22 cellular contexts compared by ENCODE assay signal in the genomic region with DNA sequence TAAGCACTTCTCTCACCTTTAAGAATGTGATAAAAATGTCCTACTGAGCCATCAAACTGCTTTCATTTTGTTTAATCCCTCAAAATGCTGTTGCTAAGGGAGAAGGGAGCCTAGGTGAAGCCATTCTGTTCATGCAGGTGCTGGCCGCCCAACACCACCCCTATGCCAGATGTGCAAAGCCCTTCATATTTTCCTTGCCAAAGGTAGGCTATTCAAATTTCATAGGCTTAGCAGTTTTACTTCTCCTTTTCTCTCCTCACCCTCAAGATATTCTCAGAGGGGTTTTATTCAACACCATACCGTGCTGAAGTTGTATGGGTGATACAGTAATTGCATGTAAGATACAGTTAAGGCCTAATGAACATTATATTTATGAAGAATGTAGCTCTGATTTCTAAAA.
A peak's percentile ranks its signal among the peaks of the same experiment; 100 is the strongest.
DNase-seq lines count a peak whose midpoint lies in the region; ATAC-seq and TF ChIP-seq lines count a peak whose summit lies in the region.
"Had no signal": no experiment of that assay in that cellular context is flagged by ENCODE, and none has a peak within 500 bp of the region (broad histone marks: within the 10 kb centered on the region; RNA-seq: fewer than 3 reads in every experiment).

No MANE protein-coding gene starts in this region.

- TF ChIP-seq CTCF in lower lobe of right lung (IDR thresholded peaks at IDR 0.05) (no peak), osteoblast (IDR thresholded peaks at IDR 0.05; ENCODE audit: extremely low read depth, low read depth, low read length) (no peak)

- no peaks in the 10 kb centered on the region for H3K27me3 ChIP-seq in lower lobe of right lung (ENCODE audit: low read depth)
- H3K27me3 ChIP-seq in osteoblast (ENCODE audit: insufficient read depth, low read length): no peaks in the 10 kb centered on the region
- H3K27me3 ChIP-seq: heart right ventricle, pancreas, stomach, upper lobe of right lung had no signal

- intact Hi-C loops in lower lobe of right lung (cut with DNase I): no loop called here

- no peak overlapping the region for H3K4me3 ChIP-seq in lower lobe of right lung
- H3K4me3 ChIP-seq in osteoblast (ENCODE audit: insufficient read depth, low read length): no peak overlapping the region
- H3K4me3 ChIP-seq: heart right ventricle, pancreas, stomach, upper lobe of right lung had no signal

- H3K36me3 ChIP-seq in lower lobe of right lung: no peaks in the 10 kb centered on the region
- no peaks in the 10 kb centered on the region for H3K36me3 ChIP-seq in osteoblast (ENCODE audit: insufficient read depth, low read length)
- H3K36me3 ChIP-seq: heart right ventricle, pancreas, stomach, upper lobe of right lung, WERI-Rb-1 had no signal

- H2AFZ ChIP-seq in osteoblast (ENCODE audit: low read length): no peak overlapping the region

- no peaks in the 10 kb centered on the region for H3K4me1 ChIP-seq in lower lobe of right lung
- no peaks in the 10 kb centered on the region for H3K4me1 ChIP-seq in osteoblast (ENCODE audit: insufficient read depth, low read length)
- H3K4me1 ChIP-seq: heart right ventricle, pancreas, stomach, upper lobe of right lung had no signal

- H4K20me1 ChIP-seq in osteoblast (ENCODE audit: insufficient read depth, low read length): no peaks in the 10 kb centered on the region

- no peaks in the 10 kb centered on the region for H3K79me2 ChIP-seq in osteoblast (ENCODE audit: insufficient read depth, low read length)

- H3K4me2 ChIP-seq in osteoblast (ENCODE audit: insufficient read depth, low read length): no peak overlapping the region

- no peak overlapping the region for H3K27ac ChIP-seq in lower lobe of right lung
- H3K27ac ChIP-seq in osteoblast (ENCODE audit: low read depth, low read length): no peak overlapping the region
- H3K27ac ChIP-seq: heart right ventricle, pancreas, stomach, upper lobe of right lung, WERI-Rb-1 had no signal

- DNase-seq in NAMALWA (ENCODE audit: low spot score) (peak; percentile 28), lower lobe of right lung (no peak), COLO829 (ENCODE audit: low spot score) (no peak), osteoblast (ENCODE audit: insufficient read length, low spot score, missing footprints) (no peak)
- DNase-seq: ACHN; activated CD4-positive, alpha-beta memory T cell treated with anti-CD3 and anti-CD28 coated beads for 36 hours; activated T-cell treated with anti-CD3 and anti-CD28 coated beads, Interleukin-2, amount 50 U/mL, for 4 hours; GOT3; heart right ventricle; immature natural killer cell; NCI-H1092; NCI-H2081; pancreas; SHP77; stimulated activated CD4-positive, alpha-beta T cell treated with anti-CD3 and anti-CD28 coated beads, Interleukin-1b, Interleukin-23, amount 100 ng/mL, for 48 hours; stomach; upper lobe of right lung; WERI-Rb-1 had no signal

- H3K9me3 ChIP-seq in lower lobe of right lung (no peaks in the 10 kb centered on the region), osteoblast (ENCODE audit: low read depth, low read length) (no peaks in the 10 kb centered on the region)
- H3K9me3 ChIP-seq: heart right ventricle, pancreas, stomach, upper lobe of right lung had no signal

- ATAC-seq in GM18858 (IDR thresholded peaks at IDR 0.05; ENCODE audit: unreplicated experiment) (peak; percentile 44), GM21390 (IDR thresholded peaks at IDR 0.05; ENCODE audit: unreplicated experiment) (peak; percentile 57), HG03025 (IDR thresholded peaks at IDR 0.05; ENCODE audit: low FRiP score, unreplicated experiment) (peak; percentile 72), HG03045 (IDR thresholded peaks at IDR 0.05; ENCODE audit: unreplicated experiment) (no peak), lower lobe of right lung (no peak)
- ATAC-seq: activated T-cell treated with anti-CD3 and anti-CD28 coated beads, Interleukin-2, amount 50 U/mL, for 4 hours; heart right ventricle; pancreas; upper lobe of right lung had no signal

Comparison
In these comparisons a context has a peak if more than half of its experiments do, and no peak if none do; other contexts are left out.
1. ATAC-seq: peak in GM18858 (single experiment), GM21390 (single experiment) and HG03025 (single experiment); none in HG03045 (single experiment) and lower lobe of right lung (0 of 2).